Comparison of ENCODE assay signal across 9 cellular contexts in the genomic region with DNA sequence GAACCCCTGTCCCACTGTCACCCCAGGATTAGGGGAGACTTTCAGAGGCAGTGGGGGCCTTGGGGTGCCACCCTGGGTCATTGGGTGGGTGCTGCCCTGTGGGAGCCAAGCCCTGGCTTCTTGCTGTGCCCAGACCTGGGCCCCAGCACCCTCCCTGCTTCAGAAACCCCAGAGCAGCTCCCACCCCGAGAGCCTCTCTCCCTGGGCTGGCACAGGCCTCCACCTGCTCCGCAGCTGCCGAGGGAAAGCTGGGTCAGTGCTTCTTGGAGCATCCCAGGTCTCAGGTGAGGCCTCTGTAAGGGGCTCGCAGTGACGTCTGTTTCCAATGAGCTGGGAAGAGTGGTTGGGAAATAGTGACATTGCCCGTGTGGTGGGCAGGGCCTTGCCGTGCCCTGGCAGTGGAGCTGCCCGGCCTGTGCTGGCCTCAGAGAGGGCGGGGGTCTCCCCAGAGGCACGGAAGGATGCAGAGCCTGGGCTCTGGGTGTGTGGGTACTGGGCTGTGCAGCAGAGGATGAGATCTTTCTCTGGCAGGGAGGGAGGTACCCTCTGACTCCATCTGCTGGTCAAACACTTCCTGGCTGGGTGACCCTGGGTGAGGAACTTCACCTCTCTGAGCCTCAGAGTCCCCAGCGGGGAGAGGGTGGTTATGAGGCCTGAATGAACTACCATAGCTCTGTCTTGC. TPM values are rescaled to one million over a fixed set of nuclear protein-coding genes. Genes with fewer than 3 reads are reported as not detected.
DNase-seq lines count a peak whose midpoint lies in the region; ATAC-seq and TF ChIP-seq lines count a peak whose summit lies in the region.
"Had no signal": no experiment of that assay in that cellular context is flagged by ENCODE, and none has a peak within 500 bp of the region (broad histone marks: within the 10 kb centered on the region; RNA-seq: fewer than 3 reads in every experiment).

No MANE protein-coding gene starts in this region.

- H3K27ac ChIP-seq in DND-41 (ENCODE audit: low read length) = no peak overlapping the region
- H3K27ac ChIP-seq in KMS-11 = no peak overlapping the region
- H3K27ac ChIP-seq in osteoblast (ENCODE audit: low read depth, low read length) = no peak overlapping the region

- peaks cover 0 to 27% (median 4%) of the 10 kb centered on the region in 3 donors for H3K36me3 Mint-ChIP-seq in naive thymus-derived CD8-positive, alpha-beta T cell

- no peak overlapping the region for H3K4me3 Mint-ChIP-seq in naive thymus-derived CD8-positive, alpha-beta T cell

- H3K27me3 Mint-ChIP-seq in naive thymus-derived CD8-positive, alpha-beta T cell = no peaks in the 10 kb centered on the region

- H3K4me1 ChIP-seq in DND-41 (ENCODE audit: insufficient read depth, low read length) (peaks cover 3% of the 10 kb centered on the region; the same call in 1 of the 2 replicates), KMS-11 (ENCODE audit: low read depth, poor library complexity, severe bottlenecking) (peaks cover 9% of the 10 kb centered on the region), osteoblast (ENCODE audit: insufficient read depth, low read length) (peaks cover 12% of the 10 kb centered on the region)

- H3K9me3 ChIP-seq in DND-41 (ENCODE audit: insufficient read depth, low read length, severe bottlenecking) = no peaks in the 10 kb centered on the region
- no peaks in the 10 kb centered on the region for H3K9me3 ChIP-seq in osteoblast (ENCODE audit: low read depth, low read length)

- H3K27me3 ChIP-seq in DND-41 (ENCODE audit: insufficient read depth, low read length, poor library complexity) = no peaks in the 10 kb centered on the region
- no peaks in the 10 kb centered on the region for H3K27me3 ChIP-seq in KMS-11 (ENCODE audit: insufficient read depth, low read depth)
- H3K27me3 ChIP-seq in osteoblast (ENCODE audit: insufficient read depth, low read length) = no peaks in the 10 kb centered on the region

- H3K9ac ChIP-seq in DND-41 (ENCODE audit: low read depth, low read length) = no peak overlapping the region
- H3K9ac ChIP-seq in KMS-11 = no peak overlapping the region

- POLR2A ChIA-PET in naive thymus-derived CD8-positive, alpha-beta T cell (lab: Charles Lee) = interaction anchor here (1.5 kb wide), 1 partner anchor 33 kb away, joined by 3 read pairs; no protein-coding TSS in a partner anchor

- H4K20me1 ChIP-seq in DND-41 (ENCODE audit: insufficient read depth, low read length) (no peaks in the 10 kb centered on the region; the same call in 1 of the 2 replicates), KMS-11 (ENCODE audit: insufficient read depth) (no peaks in the 10 kb centered on the region), osteoblast (ENCODE audit: insufficient read depth, low read length) (peaks cover 31% of the 10 kb centered on the region)

- H2AFZ ChIP-seq in DND-41 (ENCODE audit: low read depth, low read length) (no peak overlapping the region), KMS-11 (ENCODE audit: low read depth) (no peak overlapping the region), osteoblast (ENCODE audit: low read length) (no peak overlapping the region)

- H3K4me2 ChIP-seq in DND-41 (ENCODE audit: insufficient read depth, low read length) = no peak overlapping the region
- H3K4me2 ChIP-seq in KMS-11 = no peak overlapping the region
- H3K4me2 ChIP-seq in osteoblast (ENCODE audit: insufficient read depth, low read length) = no peak overlapping the region

- H3K4me3 ChIP-seq in DND-41 (ENCODE audit: low read depth in 1 of 2, low read length in 2 of 2) (no peak overlapping the region), KMS-11 (IDR thresholded peaks at IDR 0.05; ENCODE audit: insufficient read depth, low read depth, low read length) (no peak overlapping the region), choroid plexus epithelial cell (ENCODE audit: low read depth, low read length) (no peak overlapping the region), osteoblast (ENCODE audit: insufficient read depth, low read length) (no peak overlapping the region)

- peak overlapping the region in 4 of 10 donors; percentile 16 to 52 (median 37) for H3K27ac Mint-ChIP-seq in naive thymus-derived CD8-positive, alpha-beta T cell

- H3K4me1 Mint-ChIP-seq in naive thymus-derived CD8-positive, alpha-beta T cell = peaks cover 3 to 15% (median 12%) of the 10 kb centered on the region in 4 donors

- DNase-seq in DND-41 (peak; percentile 19), choroid plexus epithelial cell (ENCODE audit: low read depth) (peak; percentile 62), osteoblast (ENCODE audit: insufficient read length, low spot score, missing footprints) (peak; percentile 97)
- DNase-seq in activated naive CD4-positive, alpha-beta T cell treated with Interleukin-2 at 50 U/mL for 16 hours = no peak
- no peak for DNase-seq in naive thymus-derived CD8-positive, alpha-beta T cell
- DNase-seq in stimulated activated CD4-positive, alpha-beta T cell treated with anti-CD3 and anti-CD28 coated beads, Interleukin-1b, Interleukin-23, amount 100 ng/mL, for 48 hours = no peak

- TF ChIP-seq CTCF in DND-41 (IDR thresholded peaks at IDR 0.05; ENCODE audit: borderline replicate concordance, extremely low read depth, low read length, poor library complexity, severe bottlenecking) (peak; percentile 49), KMS-11 (conservative IDR thresholded peaks at IDR 0.05; ENCODE audit: low read depth, low read length) (peak; percentile 32), choroid plexus epithelial cell (conservative IDR thresholded peaks at IDR 0.05; ENCODE audit: low read depth, low read length) (peak; percentile 71), osteoblast (IDR thresholded peaks at IDR 0.05; ENCODE audit: extremely low read depth, low read depth, low read length) (peak; percentile 65)

- H3K36me3 ChIP-seq in DND-41 (ENCODE audit: insufficient read depth, low read length) = peaks cover 49% of the 10 kb centered on the region
- H3K36me3 ChIP-seq in KMS-11 (ENCODE audit: insufficient read depth) = no peaks in the 10 kb centered on the region
- H3K36me3 ChIP-seq in osteoblast (ENCODE audit: insufficient read depth, low read length) = peaks cover 54% of the 10 kb centered on the region

- H3K9me3 Mint-ChIP-seq in naive thymus-derived CD8-positive, alpha-beta T cell = no peaks in the 10 kb centered on the region

- H3K79me2 ChIP-seq in DND-41 (ENCODE audit: insufficient read depth, low read length) = no peaks in the 10 kb centered on the region
- no peaks in the 10 kb centered on the region for H3K79me2 ChIP-seq in KMS-11 (ENCODE audit: insufficient read depth, low read depth)
- H3K79me2 ChIP-seq in osteoblast (ENCODE audit: insufficient read depth, low read length) = peaks cover 11% of the 10 kb centered on the region

- peak; percentile 23; the same call in 1 of the 3 replicates for ATAC-seq in DND-41 (ENCODE audit: insufficient read depth, low read depth)
- ATAC-seq in HG02981 (IDR thresholded peaks at IDR 0.05; ENCODE audit: unreplicated experiment) = no peak
- no peak for ATAC-seq in naive thymus-derived CD8-positive, alpha-beta T cell

RNA-seq across cellular contexts. Expression of a gene that starts 23.0 kb away (rescaled TPM):
- total RNA-seq in osteoblast = 0.29 and 0.72 TPM in 2 replicates
- not detected for total RNA-seq in naive thymus-derived CD8-positive, alpha-beta T cell
- polyA plus RNA-seq in naive thymus-derived CD8-positive, alpha-beta T cell = not detected
- total RNA-seq: HT-29 had no signal

RNA-seq across cellular contexts. Expression of a gene that starts 23.1 kb away (rescaled TPM):
- total RNA-seq in osteoblast = 14.8 and 18.6 TPM in 2 replicates
- total RNA-seq in naive thymus-derived CD8-positive, alpha-beta T cell = 10 to 100 TPM; 38.0 to 40.7 TPM
- 100 to 1,000 TPM; 129 to 172 (median 145) TPM for polyA plus RNA-seq in naive thymus-derived CD8-positive, alpha-beta T cell

RNA-seq across cellular contexts. Expression of a gene that starts 24.3 kb away (rescaled TPM):
- total RNA-seq in osteoblast = 29.5 and 36.9 TPM in 2 replicates
- total RNA-seq in naive thymus-derived CD8-positive, alpha-beta T cell = 10 to 100 TPM; 26.3 to 28.5 TPM
- polyA plus RNA-seq in naive thymus-derived CD8-positive, alpha-beta T cell = 1 to 10 TPM; 1.3 to 4.7 (median 1.5) TPM

RNA-seq across cellular contexts. Expression of a gene that starts 53.9 kb away (rescaled TPM):
- not detected in 2 replicates for total RNA-seq in osteoblast
- total RNA-seq in naive thymus-derived CD8-positive, alpha-beta T cell = not detected
- polyA plus RNA-seq in naive thymus-derived CD8-positive, alpha-beta T cell = not detected
- total RNA-seq: HT-29 had no signal

Comparison
In these comparisons a context has a peak if more than half of its experiments do, and no peak if none do; other contexts are left out.
1. DNase-seq: peak in DND-41 (single experiment), choroid plexus epithelial cell (single experiment) and osteoblast (single experiment); none in activated naive CD4-positive, alpha-beta T cell treated with Interleukin-2 at 50 U/mL for 16 hours (single experiment), naive thymus-derived CD8-positive, alpha-beta T cell (0 of 10) and stimulated activated CD4-positive, alpha-beta T cell treated with anti-CD3 and anti-CD28 coated beads, Interleukin-1b, Interleukin-23, amount 100 ng/mL, for 48 hours (single experiment).
2. Peak in every context shown above with its lines, with median percentiles within 50 percentile points of each other: CTCF ChIP-seq.